ENCODE assay signal across 8 cellular contexts in the genomic region with DNA sequence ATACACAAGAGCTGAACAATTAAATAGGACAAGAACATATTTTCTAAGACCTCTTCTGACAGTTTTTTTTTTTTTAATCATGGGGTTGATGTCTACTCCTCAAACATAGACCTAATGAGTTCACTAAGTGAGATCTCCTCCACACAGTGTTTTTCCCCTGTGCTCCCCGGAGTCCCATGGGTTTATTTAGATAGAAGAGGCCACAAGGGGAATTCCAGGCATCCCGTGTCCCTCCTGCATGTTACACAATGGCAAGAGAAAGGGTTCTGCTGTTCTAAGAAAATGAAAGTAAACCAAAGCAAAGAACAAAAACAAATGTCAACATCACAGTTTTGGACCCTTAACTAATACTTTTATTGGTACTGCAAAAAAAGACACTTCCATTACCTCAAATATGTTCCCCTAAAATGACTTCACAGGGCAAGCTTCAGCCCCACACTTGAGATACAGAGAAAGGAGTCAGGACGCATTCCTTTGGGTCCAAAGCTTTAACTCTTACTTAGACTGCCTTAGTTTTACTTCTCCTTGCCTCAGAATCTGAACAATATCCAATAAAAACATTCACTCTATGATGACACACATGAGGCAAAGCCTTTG. TPM values are rescaled to one million over a fixed set of nuclear protein-coding genes. Genes with fewer than 3 reads are reported as not detected.
DNase-seq lines count a peak whose midpoint lies in the region; ATAC-seq, FAIRE-seq and TF ChIP-seq lines count a peak whose summit lies in the region.
"Not testable (repeated sequence)": the region's sequence is repeated elsewhere in the genome, so short reads cannot be mapped to it uniquely, and the experiment has no call there.

No MANE protein-coding gene starts in this region.

- not testable (repeated sequence) for H3K79me2 ChIP-seq in astrocyte (ENCODE audit: insufficient read depth, low read length)

- H4K20me1 ChIP-seq in astrocyte (ENCODE audit: insufficient read depth, low read length): not testable (repeated sequence)

- not testable (repeated sequence) for H3K27ac ChIP-seq in astrocyte (ENCODE audit: low read depth, low read length); upper lobe of right lung
- H3K27ac ChIP-seq in lower lobe of right lung: peak overlapping the region; percentile 31

- not testable (repeated sequence) for DNase-seq in astrocyte (ENCODE audit: low read depth); lower lobe of right lung; upper lobe of right lung

- not testable (repeated sequence) for H3K36me3 ChIP-seq in astrocyte (ENCODE audit: insufficient read depth, low read length); lower lobe of right lung; upper lobe of right lung

- H3K9me3 ChIP-seq in astrocyte (ENCODE audit: insufficient read depth, low read depth, low read length); lower lobe of right lung; upper lobe of right lung: not testable (repeated sequence)

- not testable (repeated sequence) for H3K36me3 Mint-ChIP-seq in astrocyte (ENCODE audit: low read depth, unreplicated experiment)

- not testable (repeated sequence) for H3K27me3 Mint-ChIP-seq in astrocyte (ENCODE audit: low read depth, unreplicated experiment)

- not testable (repeated sequence) for FAIRE-seq in astrocyte (lab: Jason Lieb, UNC)

- H3K4me3 Mint-ChIP-seq in astrocyte (ENCODE audit: unreplicated experiment): not testable (repeated sequence)

- not testable (repeated sequence) for H3K4me1 Mint-ChIP-seq in astrocyte (ENCODE audit: low read depth, unreplicated experiment)

- not testable (repeated sequence) for H3K4me3 ChIP-seq in astrocyte (ENCODE audit: insufficient read depth, low read depth, low read length); lower lobe of right lung; upper lobe of right lung

- H3K4me2 ChIP-seq in astrocyte (ENCODE audit: low read length): not testable (repeated sequence)

- not testable (repeated sequence) for H2AFZ ChIP-seq in astrocyte (ENCODE audit: low read depth, low read length)

- not testable (repeated sequence) for H3K9ac ChIP-seq in astrocyte (ENCODE audit: low read length)

- ATAC-seq in GM18502 (IDR thresholded peaks at IDR 0.05; ENCODE audit: poor library complexity, unreplicated experiment): peak; percentile 96
- peak; percentile 89 for ATAC-seq in GM19452 (IDR thresholded peaks at IDR 0.05; ENCODE audit: unreplicated experiment)
- ATAC-seq in HG02588 (IDR thresholded peaks at IDR 0.05; ENCODE audit: unreplicated experiment): peak; percentile 92
- ATAC-seq in HG03066 (IDR thresholded peaks at IDR 0.05; ENCODE audit: low read depth, unreplicated experiment): peak; percentile 63
- peak; percentile 62 for ATAC-seq in HG03575 (IDR thresholded peaks at IDR 0.05; ENCODE audit: extremely low read depth, insufficient number of reproducible peaks, low FRiP score, unreplicated experiment)
- peak; percentile 47 to 72 for ATAC-seq in lower lobe of right lung
- peak; percentile 63 for ATAC-seq in upper lobe of right lung

- not testable (repeated sequence) for H3K9me3 Mint-ChIP-seq in astrocyte (ENCODE audit: unreplicated experiment)

- intact Hi-C loops in lower lobe of right lung (cut with DNase I); upper lobe of right lung (cut with DNase I): not testable (repeated sequence)

- TF ChIP-seq CTCF in astrocyte (IDR thresholded peaks at IDR 0.05; ENCODE audit: insufficient read depth, low read depth, low read length); lower lobe of right lung (IDR thresholded peaks at IDR 0.05); upper lobe of right lung (IDR thresholded peaks at IDR 0.05): not testable (repeated sequence)

- H3K27me3 ChIP-seq in astrocyte (ENCODE audit: insufficient read depth, low read length); lower lobe of right lung (ENCODE audit: low read depth); upper lobe of right lung: not testable (repeated sequence)

- H3K27ac Mint-ChIP-seq in astrocyte (ENCODE audit: unreplicated experiment): peak overlapping the region; percentile 26

- H3K4me1 ChIP-seq in astrocyte (ENCODE audit: insufficient read depth, low read length); lower lobe of right lung; upper lobe of right lung: not testable (repeated sequence)

RNA-seq across cellular contexts. Expression of a gene that starts 16.8 kb away (rescaled TPM):
- total RNA-seq in astrocyte (39.4 and 39.6 TPM in 2 replicates), lower lobe of right lung (61.5 TPM), upper lobe of right lung (62.0 TPM)

RNA-seq across cellular contexts. Expression of a gene that starts 37.7 kb away (rescaled TPM):
- 4.6 and 4.9 TPM in 2 replicates for total RNA-seq in astrocyte
- total RNA-seq in lower lobe of right lung: 15.7 TPM
- 18.7 TPM for total RNA-seq in upper lobe of right lung
